23 cellular contexts compared by ENCODE assay signal in the genomic region with DNA sequence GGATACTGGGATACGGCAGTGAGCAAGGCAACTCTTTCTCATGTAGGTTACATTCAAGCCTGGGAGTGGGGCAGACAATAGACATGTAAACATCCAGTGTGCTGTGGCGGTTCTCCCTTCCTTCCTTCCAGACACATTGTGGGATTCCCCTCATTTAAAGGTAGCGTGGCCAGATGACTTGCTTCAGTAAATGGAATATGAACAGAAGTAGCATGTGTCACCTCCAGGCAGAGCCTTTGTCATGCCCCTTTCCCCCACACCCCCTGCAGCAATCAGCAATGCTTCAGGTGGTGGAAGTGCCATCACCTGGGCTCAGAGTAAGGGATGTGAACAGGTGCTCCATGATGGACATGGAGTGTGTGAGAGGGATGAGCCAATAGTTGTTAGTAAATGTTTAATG.
"Had no signal": no experiment of that assay in that cellular context is flagged by ENCODE, and none has a peak within 500 bp of the region (broad histone marks: within the 10 kb centered on the region; RNA-seq: fewer than 3 reads in every experiment).

No MANE protein-coding gene starts in this region.

- H3K36me3 Mint-ChIP-seq: naive thymus-derived CD8-positive, alpha-beta T cell; stimulated activated effector memory CD8-positive, alpha-beta T cell treated with anti-CD3 and anti-CD28 coated beads, Interleukin-12 subunit alpha, Interleukin-12 subunit beta, amount 100 ng/mL, for 72 hours had no signal

- H3K4me3 Mint-ChIP-seq: effector memory CD8-positive, alpha-beta T cell; naive thymus-derived CD8-positive, alpha-beta T cell; nephron progenitor cell; stimulated activated effector memory CD8-positive, alpha-beta T cell treated with anti-CD3 and anti-CD28 coated beads, Interleukin-12 subunit alpha, Interleukin-12 subunit beta, amount 100 ng/mL, for 72 hours had no signal

- H3K27me3 Mint-ChIP-seq: effector memory CD8-positive, alpha-beta T cell; naive thymus-derived CD8-positive, alpha-beta T cell had no signal

- ATAC-seq: effector memory CD8-positive, alpha-beta T cell; esophagus mucosa; foreskin keratinocyte; gastroesophageal sphincter; left lung; naive thymus-derived CD8-positive, alpha-beta T cell; pancreas; sciatic nerve; stimulated activated effector memory CD8-positive, alpha-beta T cell treated with anti-CD3 and anti-CD28 coated beads, Interleukin-12 subunit alpha, Interleukin-12 subunit beta, amount 100 ng/mL, for 72 hours had no signal

- H3K9me3 Mint-ChIP-seq: effector memory CD8-positive, alpha-beta T cell; naive thymus-derived CD8-positive, alpha-beta T cell; nephron progenitor cell; stimulated activated effector memory CD8-positive, alpha-beta T cell treated with anti-CD3 and anti-CD28 coated beads, Interleukin-12 subunit alpha, Interleukin-12 subunit beta, amount 100 ng/mL, for 72 hours had no signal

- DNase-seq: cerebellar nuclear complex; cortex of kidney; effector memory CD8-positive, alpha-beta T cell; foreskin keratinocyte; heart left ventricle; left cardiac atrium; left lung; mammary epithelial cell; mesendoderm; naive thymus-derived CD8-positive, alpha-beta T cell; nephron progenitor cell; pancreas; stimulated activated CD4-positive, alpha-beta T cell treated with anti-CD3 and anti-CD28 coated beads, Interleukin-2, amount 100 ng/mL, for 24 hours; stimulated activated CD4-positive, alpha-beta T cell treated with anti-CD3 and anti-CD28 coated beads, Interleukin-4, amount 100 ng/mL, for 24 hours; stimulated activated naive CD4-positive, alpha-beta T cell treated with Interleukin-2 at 50 U/mL for 16 hours; stomach; testis; tibial artery; upper lobe of left lung had no signal

- H3K4me1 Mint-ChIP-seq: naive thymus-derived CD8-positive, alpha-beta T cell; stimulated activated effector memory CD8-positive, alpha-beta T cell treated with anti-CD3 and anti-CD28 coated beads, Interleukin-12 subunit alpha, Interleukin-12 subunit beta, amount 100 ng/mL, for 72 hours had no signal

- H3K27ac Mint-ChIP-seq: effector memory CD8-positive, alpha-beta T cell; naive thymus-derived CD8-positive, alpha-beta T cell; nephron progenitor cell; stimulated activated effector memory CD8-positive, alpha-beta T cell treated with anti-CD3 and anti-CD28 coated beads, Interleukin-12 subunit alpha, Interleukin-12 subunit beta, amount 100 ng/mL, for 72 hours had no signal
